21 cellular contexts compared by ENCODE assay signal in the genomic region with DNA sequence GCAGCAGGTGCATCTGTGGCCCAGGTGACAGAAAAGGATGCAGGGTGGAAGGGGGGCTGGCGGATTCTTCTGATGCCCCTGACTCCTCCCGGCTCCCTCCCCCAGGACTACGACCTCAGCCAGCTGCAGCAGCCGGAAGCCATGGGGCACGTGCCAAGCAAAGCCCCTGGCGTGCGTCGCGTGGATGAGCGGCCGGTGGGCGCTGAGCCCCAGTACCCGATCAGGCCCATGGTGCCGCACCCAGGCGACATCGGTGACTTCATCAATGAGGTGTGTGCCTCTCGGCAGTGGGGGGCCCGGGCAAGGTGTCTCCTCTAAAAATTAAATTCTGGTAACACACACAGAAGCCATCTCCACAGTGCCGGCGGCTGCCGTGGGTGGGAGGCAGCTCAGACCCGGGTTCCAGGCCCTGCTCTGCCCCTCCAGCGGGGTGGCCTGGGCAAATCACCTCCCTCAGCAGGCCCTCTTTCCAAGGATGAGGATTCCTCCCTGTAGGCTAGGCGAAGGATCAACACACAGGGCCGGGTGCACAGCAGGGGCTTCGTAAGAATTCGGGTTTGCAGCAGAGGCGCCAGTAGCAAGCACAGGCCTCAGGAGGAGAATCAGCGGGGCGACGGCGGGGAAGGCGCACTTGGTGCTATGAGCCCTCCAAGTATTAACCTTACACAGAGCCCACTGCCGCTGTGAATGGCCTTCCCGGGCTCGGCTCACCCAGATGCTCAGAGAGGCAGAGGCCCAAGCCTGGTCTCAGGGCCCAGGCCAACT.
DNase-seq lines count a peak whose midpoint lies in the region; ATAC-seq, FAIRE-seq and TF ChIP-seq lines count a peak whose summit lies in the region.
"Had no signal": no experiment of that assay in that cellular context is flagged by ENCODE, and none has a peak within 500 bp of the region (broad histone marks: within the 10 kb centered on the region; RNA-seq: fewer than 3 reads in every experiment).

No MANE protein-coding gene starts in this region.

- H3K9ac ChIP-seq in HepG2 (ENCODE audit: insufficient read depth, low read depth, low read length) = no peak overlapping the region
- H3K9ac ChIP-seq in neuronal stem cell (ENCODE audit: low read depth, low read length, poor library complexity) = no peak overlapping the region

- no peak overlapping the region for H4K91ac ChIP-seq in neuronal stem cell (ENCODE audit: low read depth, low read length, poor library complexity)

- peak overlapping the region; percentile 70 for H2AK5ac ChIP-seq in neuronal stem cell (ENCODE audit: low read depth, low read length)

- POLR2A ChIA-PET in HepG2 (lab: Yijun Ruan, JAX) = no interaction called here

- no peak for TF ChIP-seq CTCF in right lobe of liver (IDR thresholded peaks at IDR 0.05)
- no peak for TF ChIP-seq CTCF in HepG2 (CRISPR knock-in tag; IDR thresholded peaks at IDR 0.05)

- CTCF ChIA-PET in HepG2 (lab: Yijun Ruan, JAX; ENCODE audit: low intra/inter-chr PET ratio, low total read pairs) = no interaction called here

- H3K4me2 ChIP-seq in HepG2 (ENCODE audit: low read depth, low read length) (no peak overlapping the region), neuronal stem cell (ENCODE audit: insufficient read depth, low read length, poor library complexity, severe bottlenecking) (no peak overlapping the region)

- WGBS in right lobe of liver (ENCODE audit: insufficient coverage, low coverage, low lambda C conversion rate, missing lambda C conversion rate) = 60% methylated on average over 2 of the region's 36 CpGs
- 63% methylated on average over 32 of the region's 36 CpGs for WGBS in HepG2 (ENCODE audit: low lambda C conversion rate)
- no CpG with 5 or more reads among the region's 36 CpGs for WGBS in neuronal stem cell (ENCODE audit: extremely low coverage in 2 of 2, insufficient read length in 2 of 2, insufficient replicate concordance in 1 of 2), 2 donors

- TF ChIP-seq EP300 in HepG2 (IDR thresholded peaks at IDR 0.05; ENCODE audit: low read depth in 2 of 2, low read length in 2 of 2) (no peak), HepG2 (CRISPR knock-in tag; IDR thresholded peaks at IDR 0.05; ENCODE audit: borderline replicate concordance) (no peak)

- H3K14ac ChIP-seq in neuronal stem cell (ENCODE audit: low read length) = peak overlapping the region; percentile 75

- TF ChIP-seq POLR2A in right lobe of liver (IDR thresholded peaks at IDR 0.05) = no peak
- TF ChIP-seq POLR2A in HepG2 (IDR thresholded peaks at IDR 0.05; ENCODE audit: insufficient read depth in 1 of 2, low read depth in 2 of 2, low read length in 2 of 2) = no peak

- H2BK12ac ChIP-seq in neuronal stem cell (ENCODE audit: low read length) = no peak overlapping the region

- H3K79me1 ChIP-seq in neuronal stem cell (ENCODE audit: low read depth, low read length) = no peaks in the 10 kb centered on the region

- DNase-seq in right lobe of liver (peak in 2 of 3 donors; percentile 25 to 37), HepG2 (ENCODE audit: low spot score) (no peak), left ventricle myocardium superior (peak; percentile 24), neuronal stem cell (ENCODE audit: low spot score) (no peak), AG20443 (ENCODE audit: low spot score) (no peak), NCI-H82 (lab: John Stamatoyannopoulos, UW) (no peak)
- DNase-seq: activated naive CD8-positive, alpha-beta T cell treated with anti-CD3 and anti-CD28 coated beads, Interleukin-2, amount 50 U/mL, for 24 hours; C1 segment of cervical spinal cord; cerebellar nuclear complex; effector CD4-positive, alpha-beta T cell; foreskin fibroblast; H9; immature natural killer cell; NCI-H1694 treated with DMSO at 0.1 percent for 48 hours; NCI-H2171 treated with DMSO at 0.1 percent for 48 hours; NCI-H748 treated with DMSO at 0.1 percent for 48 hours had no signal

- H3K4me1 ChIP-seq in right lobe of liver (no peaks in the 10 kb centered on the region), HepG2 (ENCODE audit: insufficient read depth, low read length) (no peaks in the 10 kb centered on the region), neuronal stem cell (ENCODE audit: control insufficient read depth in 2 of 2, insufficient read depth in 1 of 2, low read depth in 1 of 2, low read length in 2 of 2) (peaks cover 0 to 8% of the 10 kb centered on the region in 2 donors)
- H3K4me1 ChIP-seq: Caco-2, heart right ventricle, prostate gland had no signal

- peak overlapping the region; percentile 24 for H2BK5ac ChIP-seq in neuronal stem cell (ENCODE audit: low read length)

- intact Hi-C loops in right lobe of liver (cut with DNase I) = no loop called here
- intact Hi-C loops in HepG2 (cut with micrococcal nuclease; ENCODE audit: unreplicated experiment) = no loop called here
- intact Hi-C loops in left ventricle myocardium superior (cut with micrococcal nuclease) = no loop called here

- H3K4me3 ChIP-seq in right lobe of liver (no peak overlapping the region), HepG2 (replicated peaks in 1 of 3; ENCODE audit: insufficient read depth in 1 of 3, low read depth in 2 of 3, low read length in 3 of 3) (no peak overlapping the region), neuronal stem cell (ENCODE audit: low read length in 2 of 2) (no peak overlapping the region)
- H3K4me3 ChIP-seq: heart right ventricle, prostate gland had no signal

- H3K27ac ChIP-seq in right lobe of liver (no peak overlapping the region), HepG2 (ENCODE audit: extremely low read length, insufficient read depth, low read length) (no peak overlapping the region), neuronal stem cell (replicated peaks; ENCODE audit: low read length) (no peak overlapping the region)
- H3K27ac ChIP-seq: heart right ventricle, prostate gland, RWPE1 had no signal

- no peak overlapping the region for H3K4ac ChIP-seq in neuronal stem cell (ENCODE audit: low read length)

- no peaks in the 10 kb centered on the region for H3K79me2 ChIP-seq in HepG2 (ENCODE audit: insufficient read depth, low read length)

- H4K8ac ChIP-seq in neuronal stem cell (ENCODE audit: low read depth, low read length) = no peak overlapping the region

- FAIRE-seq in HepG2 (lab: Jason Lieb, UNC) = no peak

- BruUV-seq in HepG2 (replicated peaks; lab: Mats Ljungman, UMichigan) = no TSS peak

- H3K27me3 ChIP-seq in right lobe of liver = no peaks in the 10 kb centered on the region
- H3K27me3 ChIP-seq in HepG2 (ENCODE audit: control insufficient read depth in 1 of 2, insufficient read depth in 2 of 2, low read length in 2 of 2) = peaks cover 26 to 57% of the 10 kb centered on the region in 2 experiments
- peaks cover 0 to 2% (median 0%) of the 10 kb centered on the region in 3 experiments for H3K27me3 ChIP-seq in neuronal stem cell (ENCODE audit: control insufficient read depth in 3 of 3, insufficient read depth in 3 of 3, low read depth in 1 of 3, low read length in 3 of 3)

- H3K36me3 ChIP-seq in right lobe of liver (no peaks in the 10 kb centered on the region), HepG2 (replicated peaks in 1 of 2; ENCODE audit: control insufficient read depth in 1 of 2, insufficient read depth in 2 of 2, low read length in 2 of 2) (no peaks in the 10 kb centered on the region), neuronal stem cell (replicated peaks in 1 of 2; ENCODE audit: control insufficient read depth in 2 of 2, insufficient read depth in 2 of 2, low read length in 2 of 2) (peaks cover 3 to 17% of the 10 kb centered on the region in 2 donors)
- H3K36me3 ChIP-seq: heart right ventricle, prostate gland had no signal

- no peak overlapping the region for H2BK15ac ChIP-seq in neuronal stem cell (ENCODE audit: low read length)

- in situ Hi-C loops in HepG2 (cut with HindIII; ENCODE audit: extremely low pct_ligation_motif_present, low pct_unique_long_range_greater_than_20kb) = no loop called here

- no peak overlapping the region for H3K18ac ChIP-seq in neuronal stem cell (ENCODE audit: low read length)

- H2AFZ ChIP-seq in HepG2 (ENCODE audit: low read length) (no peak overlapping the region), neuronal stem cell (ENCODE audit: low read length) (no peak overlapping the region)

- H3K23ac ChIP-seq in neuronal stem cell (ENCODE audit: low read depth, low read length, poor library complexity) = no peak overlapping the region

- TF ChIP-seq RAD21 in HepG2 (CRISPR knock-in tag; IDR thresholded peaks at IDR 0.05) = no peak

- no peak overlapping the region for H2BK120ac ChIP-seq in neuronal stem cell (ENCODE audit: low read depth, low read length)

- ATAC-seq in right lobe of liver (no peak), HepG2 (no peak), left ventricle myocardium superior (no peak), esophagus mucosa (no peak)
- ATAC-seq: activated naive CD8-positive, alpha-beta T cell treated with anti-CD3 and anti-CD28 coated beads, Interleukin-2, amount 50 U/mL, for 24 hours; heart right ventricle had no signal

- no peaks in the 10 kb centered on the region; the same call in 1 of the 2 replicates for H4K20me1 ChIP-seq in HepG2 (ENCODE audit: insufficient read depth, low read length)

- no peaks in the 10 kb centered on the region for H3K9me3 ChIP-seq in right lobe of liver
- H3K9me3 ChIP-seq in HepG2 (ENCODE audit: low read length) = no peaks in the 10 kb centered on the region
- H3K9me3 ChIP-seq in neuronal stem cell (replicated peaks in 1 of 2; ENCODE audit: control insufficient read depth in 2 of 2, insufficient read depth in 1 of 2, low read depth in 1 of 2, low read length in 2 of 2) = peaks cover 0 to 4% of the 10 kb centered on the region in 2 donors
- H3K9me3 ChIP-seq: heart right ventricle, prostate gland had no signal

TF ChIP-seq in HepG2, 621 proteins besides CTCF, POLR2A, EP300 and RAD21 (continues in another document):
- TF ChIP-seq SNRNP70 (IDR thresholded peaks at IDR 0.05; ENCODE audit: low read depth, low read length) (no peak), ZNF251 (CRISPR knock-in tag; IDR thresholded peaks at IDR 0.05) (no peak), ZKSCAN1 (IDR thresholded peaks at IDR 0.05; ENCODE audit: low read length) (no peak), ZNF577 (CRISPR knock-in tag; IDR thresholded peaks at IDR 0.05; ENCODE audit: borderline replicate concordance, low read depth) (no peak), NCOA5 (CRISPR knock-in tag; IDR thresholded peaks at IDR 0.05) (no peak)
- TF ChIP-seq, protein P1, sequence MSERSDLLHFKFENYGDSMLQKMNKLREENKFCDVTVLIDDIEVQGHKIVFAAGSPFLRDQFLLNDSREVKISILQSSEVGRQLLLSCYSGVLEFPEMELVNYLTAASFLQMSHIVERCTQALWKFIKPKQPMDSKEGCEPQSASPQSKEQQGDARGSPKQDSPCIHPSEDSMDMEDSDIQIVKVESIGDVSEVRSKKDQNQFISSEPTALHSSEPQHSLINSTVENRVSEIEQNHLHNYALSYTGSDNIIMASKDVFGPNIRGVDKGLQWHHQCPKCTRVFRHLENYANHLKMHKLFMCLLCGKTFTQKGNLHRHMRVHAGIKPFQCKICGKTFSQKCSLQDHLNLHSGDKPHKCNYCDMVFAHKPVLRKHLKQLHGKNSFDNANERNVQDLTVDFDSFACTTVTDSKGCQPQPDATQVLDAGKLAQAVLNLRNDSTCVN (CRISPR knock-in tag; IDR thresholded peaks at IDR 0.05; ENCODE audit: borderline replicate concordance) = no peak

Comparison
In these comparisons a context has a peak if more than half of its experiments do, and no peak if none do; other contexts are left out.
1. DNase-seq: peak in right lobe of liver (2 of 3) and left ventricle myocardium superior (single experiment); none in HepG2 (single experiment), neuronal stem cell (single experiment), AG20443 (single experiment) and NCI-H82 (single experiment).